28 cellular contexts compared by ENCODE assay signal in the genomic region with DNA sequence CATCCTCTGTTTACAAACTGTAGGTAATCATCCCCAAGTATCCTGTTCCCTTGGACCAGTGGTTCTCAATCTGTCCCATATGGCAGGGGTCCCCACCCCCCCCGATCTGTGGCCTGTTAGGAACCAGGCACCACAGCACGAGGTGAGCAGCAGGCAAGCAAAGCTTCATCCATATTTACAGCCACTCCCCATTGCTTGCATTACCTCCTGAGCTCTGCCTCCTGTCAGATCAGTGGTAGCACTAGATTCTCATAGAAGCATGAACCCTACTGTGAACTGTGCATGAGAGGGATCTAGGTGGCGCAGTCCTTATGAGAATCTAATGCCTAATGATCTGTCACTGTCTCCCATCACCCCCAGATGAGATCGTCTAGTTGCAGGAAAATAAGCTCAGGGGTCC.
"Had no signal": no experiment of that assay in that cellular context is flagged by ENCODE, and none has a peak within 500 bp of the region (broad histone marks: within the 10 kb centered on the region; RNA-seq: fewer than 3 reads in every experiment).

No MANE protein-coding gene starts in this region.

- H3K27me3 ChIP-seq: ascending aorta, body of pancreas had no signal

- DNase-seq: activated B cell treated with CpG ODN at 0.5 μM for 24 hours; activated CD4-positive, alpha-beta T cell treated with anti-CD3 and anti-CD28 coated beads for 1 hour; activated CD4-positive, alpha-beta T cell treated with anti-CD3 and anti-CD28 coated beads, Interleukin-2, amount 10 ng/mL, durations not matched to agents 24 days and 14 days; activated CD4-positive, alpha-beta T cell treated with anti-CD3 and anti-CD28 coated beads, Interleukin-2, amount 50 U/mL, for 48 hours; activated CD8-positive, alpha-beta memory T cell treated with anti-CD3 and anti-CD28 coated beads, Interleukin-2, amount 10 ng/mL, durations not matched to agents 7 days and 5 days; activated effector memory CD4-positive, alpha-beta T cell treated with anti-CD3 and anti-CD28 coated beads, Interleukin-2, amount 50 U/mL, for 16 hours; activated naive CD4-positive, alpha-beta T cell treated with Interleukin-2 at 50 U/mL for 16 hours; activated naive CD8-positive, alpha-beta T cell treated with anti-CD3 and anti-CD28 coated beads, Interleukin-2, amount 50 U/mL, for 24 hours; activated T-cell treated with anti-CD3 and anti-CD28 coated beads, Interleukin-2, amount 50 U/mL, for 24 hours; amniotic stem cell; body of pancreas; central memory CD4-positive, alpha-beta T cell; Karpas-422; NCI-H1105 treated with DMSO at 0.1 percent for 48 hours; NCI-H146; NCI-H187 treated with DMSO at 0.1 percent for 48 hours; NCI-H2081 treated with DMSO at 0.1 percent for 48 hours; NCI-H226; NCI-H526; NCI-H774; NK-92 treated with Interleukin-12 subunit alpha and Interleukin-12 subunit beta, amount 100 ng/mL, for 24 hours; T-cell; T-helper 2 cell; T1000 had no signal

- H3K36me3 ChIP-seq: ascending aorta had no signal

- ATAC-seq: activated CD8-positive, alpha-beta memory T cell treated with anti-CD3 and anti-CD28 coated beads, Interleukin-2, amount 10 ng/mL, durations not matched to agents 7 days and 5 days; activated naive CD4-positive, alpha-beta T cell treated with anti-CD3 and anti-CD28 coated beads, Interleukin-2, amount 50 U/mL, for 72 hours; activated naive CD8-positive, alpha-beta T cell treated with anti-CD3 and anti-CD28 coated beads, Interleukin-2, amount 50 U/mL, for 24 hours; body of pancreas; Right ventricle myocardium inferior; T-cell had no signal

- H3K27ac ChIP-seq: ascending aorta, body of pancreas, SK-N-MC had no signal

- H3K4me1 ChIP-seq: ascending aorta, body of pancreas had no signal

- H3K4me3 ChIP-seq: ascending aorta, body of pancreas, SK-N-MC had no signal

- H3K9me3 ChIP-seq: ascending aorta, body of pancreas had no signal
